In genomic region chr1:183023146-183023600, GRCh38 we compare ENCODE assay signal across 8 cellular contexts. TPM values are rescaled to one million over a fixed set of nuclear protein-coding genes. Genes with fewer than 3 reads are reported as not detected.
A peak's percentile ranks its signal among the peaks of the same experiment; 100 is the strongest.
DNase-seq lines count a peak whose midpoint lies in the region; ATAC-seq and TF ChIP-seq lines count a peak whose summit lies in the region.

TSS of gene LAMC1 (plus strand) at chr1:183023420. CDS start at chr1:183023717, 297 bp downstream.

- peak within 1 kb of the TSS; percentile 70 for H3K4me3 Mint-ChIP-seq in activated naive CD4-positive, alpha-beta T cell treated with anti-CD3 and anti-CD28 coated beads for 36 hours
- H3K4me3 Mint-ChIP-seq in T-helper 17 cell = peak within 1 kb of the TSS; percentile 82
- peak within 1 kb of the TSS; percentile 86 for H3K4me3 Mint-ChIP-seq in stimulated activated memory B cell treated with anti-CD40 and anti-IgM and Interleukin-4, amounts not matched to agents 10 μg/mL and 1 μg/mL and 100 μg/mL, for 72 hours

- peak; percentile 29 for ATAC-seq in T-helper 17 cell
- peak; percentile 69 for ATAC-seq in left lung
- ATAC-seq in stimulated activated memory B cell treated with anti-CD40 and anti-IgM and Interleukin-4, amounts not matched to agents 10 μg/mL and 1 μg/mL and 100 μg/mL, for 72 hours = peak; percentile 74

- H3K4me1 ChIP-seq in HEK293 (ENCODE audit: control insufficient read depth, insufficient read depth, low read length) (peaks cover 27% of the 10 kb centered on the region; the same call in 1 of the 2 replicates), left lung (peaks cover 6 to 29% of the 10 kb centered on the region in 2 donors)

- H3K36me3 Mint-ChIP-seq in activated naive CD4-positive, alpha-beta T cell treated with anti-CD3 and anti-CD28 coated beads for 36 hours (ENCODE audit: low read depth) = no peaks in the 10 kb centered on the region
- peaks cover 5% of the 10 kb centered on the region for H3K36me3 Mint-ChIP-seq in T-helper 17 cell (ENCODE audit: low read depth)
- no peaks in the 10 kb centered on the region for H3K36me3 Mint-ChIP-seq in stimulated activated memory B cell treated with anti-CD40 and anti-IgM and Interleukin-4, amounts not matched to agents 10 μg/mL and 1 μg/mL and 100 μg/mL, for 72 hours

- H3K27ac Mint-ChIP-seq in activated naive CD4-positive, alpha-beta T cell treated with anti-CD3 and anti-CD28 coated beads for 36 hours = no peak within 1 kb of the TSS
- no peak within 1 kb of the TSS for H3K27ac Mint-ChIP-seq in T-helper 17 cell
- H3K27ac Mint-ChIP-seq in stimulated activated memory B cell treated with anti-CD40 and anti-IgM and Interleukin-4, amounts not matched to agents 10 μg/mL and 1 μg/mL and 100 μg/mL, for 72 hours = peak within 1 kb of the TSS; percentile 74

- peaks cover 65% of the 10 kb centered on the region for H3K27me3 Mint-ChIP-seq in activated naive CD4-positive, alpha-beta T cell treated with anti-CD3 and anti-CD28 coated beads for 36 hours (ENCODE audit: low read depth)
- peaks cover 69% of the 10 kb centered on the region for H3K27me3 Mint-ChIP-seq in T-helper 17 cell
- H3K27me3 Mint-ChIP-seq in stimulated activated memory B cell treated with anti-CD40 and anti-IgM and Interleukin-4, amounts not matched to agents 10 μg/mL and 1 μg/mL and 100 μg/mL, for 72 hours = no peaks in the 10 kb centered on the region

- H3K9me3 Mint-ChIP-seq in activated naive CD4-positive, alpha-beta T cell treated with anti-CD3 and anti-CD28 coated beads for 36 hours = peaks cover 2% of the 10 kb centered on the region
- H3K9me3 Mint-ChIP-seq in stimulated activated memory B cell treated with anti-CD40 and anti-IgM and Interleukin-4, amounts not matched to agents 10 μg/mL and 1 μg/mL and 100 μg/mL, for 72 hours = no peaks in the 10 kb centered on the region

- intact Hi-C loops in activated naive CD4-positive, alpha-beta T cell treated with anti-CD3 and anti-CD28 coated beads for 36 hours (cut with micrococcal nuclease) = loop anchor here (2.0 kb wide), 1 partner anchor 158 kb away; no protein-coding TSS in a partner anchor
- intact Hi-C loops in dorsolateral prefrontal cortex (cut with DNase I) = no loop called here
- intact Hi-C loops in left lung (cut with DNase I) = loop anchor here in 1 of 2 donors (10.0 kb wide), 2 partner anchors 58 to 82 kb away; no protein-coding TSS in a partner anchor

- no peaks in the 10 kb centered on the region for H3K27me3 ChIP-seq in MG63
- H3K27me3 ChIP-seq in dorsolateral prefrontal cortex = peaks cover 0 to 25% (median 0%) of the 10 kb centered on the region in 45 donors
- H3K27me3 ChIP-seq in left lung = peaks cover 0 to 46% of the 10 kb centered on the region in 2 donors

- no peaks in the 10 kb centered on the region for H3K36me3 ChIP-seq in HEK293 (ENCODE audit: control insufficient read depth in 2 of 2, insufficient read depth in 1 of 2, low read length in 2 of 2)
- peaks cover 15% of the 10 kb centered on the region for H3K36me3 ChIP-seq in MG63
- H3K36me3 ChIP-seq in left lung = no peaks in the 10 kb centered on the region

- CTCF ChIA-PET in activated naive CD4-positive, alpha-beta T cell treated with anti-CD3 and anti-CD28 coated beads for 36 hours (lab: Charles Lee) = no interaction called here
- CTCF ChIA-PET in HEK293 (lab: Yijun Ruan, JAX) = no interaction called here

- peak within 1 kb of the TSS; percentile 80 for H3K4me3 ChIP-seq in HEK293 (ENCODE audit: low read depth, low read length)
- peak within 1 kb of the TSS; percentile 75 for H3K4me3 ChIP-seq in MG63
- peak within 1 kb of the TSS; percentile 56 to 87 (median 75) for H3K4me3 ChIP-seq in dorsolateral prefrontal cortex
- H3K4me3 ChIP-seq in left lung = peak within 1 kb of the TSS; percentile 62 to 68

- H3K27ac ChIP-seq in HEK293 (ENCODE audit: extremely low read depth, low read depth, low read length) (peak within 1 kb of the TSS; percentile 98), dorsolateral prefrontal cortex (peak within 1 kb of the TSS in 58 of 59 donors; percentile 82 to 99 (median 96)), left lung (peak within 1 kb of the TSS; percentile 96 to 99)

- TF ChIP-seq CTCF in HEK293 (tag by site-specific recombination; IDR thresholded peaks at IDR 0.05) (no peak), dorsolateral prefrontal cortex (IDR thresholded peaks at IDR 0.05 in 54 of 56, conservative IDR thresholded peaks at IDR 0.05 in 2 of 56; ENCODE audit: low read depth in 1 of 56, partially characterized antibody in 56 of 56) (no peak), left lung (IDR thresholded peaks at IDR 0.05) (no peak)

- peaks cover 11% of the 10 kb centered on the region for H3K4me1 Mint-ChIP-seq in activated naive CD4-positive, alpha-beta T cell treated with anti-CD3 and anti-CD28 coated beads for 36 hours (ENCODE audit: low read depth)
- H3K4me1 Mint-ChIP-seq in T-helper 17 cell = peaks cover 10% of the 10 kb centered on the region
- H3K4me1 Mint-ChIP-seq in stimulated activated memory B cell treated with anti-CD40 and anti-IgM and Interleukin-4, amounts not matched to agents 10 μg/mL and 1 μg/mL and 100 μg/mL, for 72 hours = peaks cover 40% of the 10 kb centered on the region

- POLR2A ChIA-PET in HEK293 (lab: Yijun Ruan, JAX) = no interaction called here

- peak; percentile 12 for DNase-seq in activated naive CD4-positive, alpha-beta T cell treated with anti-CD3 and anti-CD28 coated beads for 36 hours
- DNase-seq in activated naive CD4-positive, alpha-beta T cell (lab: John Stamatoyannopoulos, UW) = no peak
- peak; percentile 89 for DNase-seq in MG63
- peak in 1 of 3 donors; percentile 9 for DNase-seq in T-helper 17 cell
- DNase-seq in dorsolateral prefrontal cortex = peak in 7 of 10 donors; percentile 15 to 62 (median 39)
- peak; percentile 80 to 87 for DNase-seq in left lung

- H3K9me3 ChIP-seq in HEK293 (ENCODE audit: control insufficient read depth, insufficient read depth, low read depth, low read length) (no peaks in the 10 kb centered on the region), MG63 (no peaks in the 10 kb centered on the region), T-helper 17 cell (ENCODE audit: control insufficient read depth, low read length, poor library complexity, severe bottlenecking) (no peaks in the 10 kb centered on the region), left lung (no peaks in the 10 kb centered on the region)

TF ChIP-seq in HEK293, 187 proteins besides CTCF, POLR2A, EP300 and RAD21 (continues in another document):
- TF ChIP-seq ZNF239 (tag by site-specific recombination; IDR thresholded peaks at IDR 0.05) (no peak), ZNF394 (tag by site-specific recombination; IDR thresholded peaks at IDR 0.05; ENCODE audit: borderline replicate concordance) (no peak), ZNF560 (tag by site-specific recombination; IDR thresholded peaks at IDR 0.05; ENCODE audit: borderline replicate concordance) (no peak), YY2 (tag by site-specific recombination; IDR thresholded peaks at IDR 0.05) (no peak), ZFHX2 (tag by site-specific recombination; conservative IDR thresholded peaks at IDR 0.05) (peak; percentile 87), ZNF639 (tag by site-specific recombination; IDR thresholded peaks at IDR 0.05) (no peak), ZSCAN23 (tag by site-specific recombination; IDR thresholded peaks at IDR 0.05) (no peak), MYNN (tag by site-specific recombination; IDR thresholded peaks at IDR 0.05; ENCODE audit: borderline replicate concordance) (no peak), ZNF148 (tag by site-specific recombination; IDR thresholded peaks at IDR 0.05; ENCODE audit: borderline replicate concordance) (no peak), KLF9 (tag by site-specific recombination; IDR thresholded peaks at IDR 0.05; ENCODE audit: low read depth) (no peak), ZNF623 (tag by site-specific recombination; IDR thresholded peaks at IDR 0.05) (no peak), ZNF350 (tag by site-specific recombination; IDR thresholded peaks at IDR 0.05) (no peak), ZNF561 (tag by site-specific recombination; IDR thresholded peaks at IDR 0.05; ENCODE audit: borderline replicate concordance) (peak; percentile 64; the same call in 1 of the 2 replicates), ZNF404 (tag by site-specific recombination; IDR thresholded peaks at IDR 0.05) (no peak), ZFP3 (tag by site-specific recombination; IDR thresholded peaks at IDR 0.05; ENCODE audit: low read depth) (no peak), REPIN1 (tag by site-specific recombination; IDR thresholded peaks at IDR 0.05; ENCODE audit: low read depth) (no peak)

RNA-seq across cellular contexts. Expression of gene LAMC1, which starts in this region (rescaled TPM):
- under 1 TPM in 1 of 2 experiments, not detected in 1; 0.10 TPM for total RNA-seq in activated naive CD4-positive, alpha-beta T cell treated with anti-CD3 and anti-CD28 coated beads for 36 hours
- 59.6 and 65.0 TPM in 2 replicates for total RNA-seq in MG63 (2014; rRNA removed; shearing (Covaris generic); ENCODE audit: low replicate concordance)
- total RNA-seq in T-helper 17 cell (under 1 TPM; 0.70 to 0.83 TPM), dorsolateral prefrontal cortex (10 to 100 TPM; 11.7 to 34.5 (median 20.4) TPM), left lung (100 to 1,000 TPM; 144 to 213 TPM)

Comparison
In these comparisons a context has a peak if more than half of its experiments do, and no peak if none do; other contexts are left out.
1. RNA of gene LAMC1 (total RNA-seq): 144 to 213 TPM in left lung, 59.6 to 65.0 TPM in MG63 and 11.7 to 34.5 TPM in dorsolateral prefrontal cortex; 0.70 to 0.83 TPM in T-helper 17 cell and 0.10 TPM in activated naive CD4-positive, alpha-beta T cell treated with anti-CD3 and anti-CD28 coated beads for 36 hours; every median in the first group is over 4 times any median in the second.
2. Peak in DNase-seq in activated naive CD4-positive, alpha-beta T cell treated with anti-CD3 and anti-CD28 coated beads for 36 hours; RNA of the gene not detected or under 1 TPM.
3. Peak in ATAC-seq in T-helper 17 cell; RNA of the gene not detected or under 1 TPM.
4. DNase-seq: peak in MG63 (single experiment), dorsolateral prefrontal cortex (7 of 10) and left lung (2 of 2); none in activated naive CD4-positive, alpha-beta T cell (0 of 4).
5. Peak in every context shown above with its lines, with median percentiles within 50 percentile points of each other: H3K4me3 Mint-ChIP-seq, H3K27ac ChIP-seq, H3K4me3 ChIP-seq and ATAC-seq.